8 cellular contexts compared by ENCODE assay signal in genomic region chrX:107776649-107777535, GRCh38. TPM values are rescaled to one million over a fixed set of nuclear protein-coding genes. Genes with fewer than 3 reads are reported as not detected.
A peak's percentile ranks its signal among the peaks of the same experiment; 100 is the strongest.
DNase-seq lines count a peak whose midpoint lies in the region; FAIRE-seq and TF ChIP-seq lines count a peak whose summit lies in the region.

No MANE protein-coding gene starts in this region.

- peak; percentile 65 for TF ChIP-seq CTCF in Loucy (conservative IDR thresholded peaks at IDR 0.05; ENCODE audit: low read length)

- H3K36me3 ChIP-seq in Loucy (ENCODE audit: insufficient read depth, low read length) (no peaks in the 10 kb centered on the region), neuron (ENCODE audit: insufficient read depth, low read length) (no peaks in the 10 kb centered on the region), stomach smooth muscle (ENCODE audit: control insufficient read depth in 2 of 2, insufficient read depth in 2 of 2, low read length in 2 of 2) (no peaks in the 10 kb centered on the region)

- H3K9me3 ChIP-seq in Loucy (ENCODE audit: insufficient read depth, low read depth, low read length) = no peaks in the 10 kb centered on the region
- no peaks in the 10 kb centered on the region for H3K9me3 ChIP-seq in neuron (ENCODE audit: low read length)
- no peaks in the 10 kb centered on the region for H3K9me3 ChIP-seq in stomach smooth muscle (ENCODE audit: control insufficient read depth in 2 of 2, low read length in 2 of 2)

- H3K27me3 ChIP-seq in Loucy (ENCODE audit: insufficient read depth, low read length, poor library complexity, severe bottlenecking) = no peaks in the 10 kb centered on the region
- peaks cover 28% of the 10 kb centered on the region for H3K27me3 ChIP-seq in neuron (ENCODE audit: insufficient read depth, low read length)
- H3K27me3 ChIP-seq in stomach smooth muscle (ENCODE audit: control insufficient read depth in 1 of 2, insufficient read depth in 2 of 2, low read length in 2 of 2) = peaks cover 0 to 12% of the 10 kb centered on the region in 2 donors

- H3F3A ChIP-seq in Loucy (ENCODE audit: low read depth) = no peaks in the 10 kb centered on the region

- H3K9ac ChIP-seq in Loucy (ENCODE audit: low read depth, low read length, poor library complexity, severe bottlenecking) (peak overlapping the region; percentile 89), stomach smooth muscle (ENCODE audit: low read length in 2 of 2) (peak overlapping the region; percentile 41 to 58)

- H3K9me2 ChIP-seq in Loucy (replicated peaks; ENCODE audit: low read depth, low read length) = no peaks in the 10 kb centered on the region

- H3K79me2 ChIP-seq in Loucy (ENCODE audit: insufficient read depth, low read length) = peaks cover 39% of the 10 kb centered on the region

- H3K27ac ChIP-seq in stomach smooth muscle (ENCODE audit: low read length) = peak overlapping the region; percentile 76

- H4K20me1 ChIP-seq in Loucy (ENCODE audit: insufficient read depth, low read length, poor library complexity, severe bottlenecking) = no peaks in the 10 kb centered on the region

- DNase-seq in EH (ENCODE audit: low read depth) (peak; percentile 86), H54 (ENCODE audit: insufficient read length, low spot score) (peak; percentile 41), SHP77 treated with DMSO at 0.1 percent for 48 hours (lab: John Stamatoyannopoulos, UW) (peak; percentile 16), frontal cortex (ENCODE audit: low spot score in 2 of 2) (peak; percentile 63 to 64)
- DNase-seq in activated gamma-delta T cell treated with anti-CD3 and anti-CD28 coated beads, Interleukin-2, amount 50 U/mL, for 16 hours (ENCODE audit: low read depth) = peak; percentile 58

- peaks cover 32% of the 10 kb centered on the region for H3K4me1 ChIP-seq in Loucy (ENCODE audit: insufficient read depth, low read length, poor library complexity, severe bottlenecking)
- peaks cover 6% of the 10 kb centered on the region for H3K4me1 ChIP-seq in neuron (ENCODE audit: insufficient read depth, low read length)
- H3K4me1 ChIP-seq in stomach smooth muscle (ENCODE audit: control insufficient read depth, insufficient read depth, low read length) = peaks cover 16% of the 10 kb centered on the region

- H2AFZ ChIP-seq in Loucy (ENCODE audit: low read length) (peak overlapping the region; percentile 87), neuron (ENCODE audit: low read depth, low read length) (peak overlapping the region; percentile 54)

- H3K4me3 ChIP-seq in Loucy (ENCODE audit: low read length, poor library complexity, severe bottlenecking) (peak overlapping the region; percentile 87), neuron (ENCODE audit: low read length) (no peak overlapping the region), stomach smooth muscle (ENCODE audit: low read length in 2 of 2) (peak overlapping the region; percentile 70 to 78)

- H3K4me2 ChIP-seq in Loucy (ENCODE audit: low read depth, low read length, poor library complexity, severe bottlenecking) = peak overlapping the region; percentile 97

- FAIRE-seq in H54 (lab: Jason Lieb, UNC) (peak; percentile 96), frontal cortex (lab: Jason Lieb, UNC) (no peak)

- no peak for TF ChIP-seq POLR2A in H54 (IDR thresholded peaks at IDR 0.05; ENCODE audit: low read depth, low read length)

RNA-seq across cellular contexts. Expression of gene NCBP2L, which starts 0.6 kb away (rescaled TPM):
- total RNA-seq in frontal cortex = not detected

RNA-seq across cellular contexts. Expression of gene TSC22D3, which starts 1.3 kb away (rescaled TPM):
- total RNA-seq in frontal cortex = 46.5 TPM

RNA-seq across cellular contexts. Expression of gene MID2, which starts 48.8 kb away (rescaled TPM):
- total RNA-seq in frontal cortex = 12.6 TPM

Comparison
In these comparisons a context has a peak if more than half of its experiments do, and no peak if none do; other contexts are left out.
1. DNase-seq: peak in every context shown above with its lines; median percentile 86 in EH; 64 in frontal cortex; 58 in activated gamma-delta T cell treated with anti-CD3 and anti-CD28 coated beads, Interleukin-2, amount 50 U/mL, for 16 hours; 41 in H54; 16 in SHP77 treated with DMSO at 0.1 percent for 48 hours.